Comparison of ENCODE assay signal across 9 cellular contexts in the genomic region with DNA sequence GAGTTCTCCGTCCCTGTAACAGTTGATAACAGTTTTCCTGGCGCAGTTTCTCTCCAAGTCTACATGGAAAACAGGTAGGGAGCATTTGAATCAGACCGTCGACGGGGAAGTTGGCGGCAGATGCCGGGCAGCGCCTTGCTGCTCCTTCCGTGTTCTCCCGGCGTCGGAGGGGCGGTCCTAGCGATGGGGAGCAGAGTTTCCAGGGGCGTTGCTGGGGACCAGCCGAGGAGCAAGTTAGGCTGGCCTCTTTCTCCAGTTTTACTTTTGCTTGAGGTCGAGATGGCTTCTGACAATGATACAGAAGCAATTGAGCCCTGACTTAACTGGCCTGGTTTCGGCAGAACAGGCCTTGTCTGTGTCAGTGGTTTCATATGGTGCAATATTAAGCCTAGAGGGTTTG. TPM values are rescaled to one million over a fixed set of nuclear protein-coding genes. Genes with fewer than 3 reads are reported as not detected.
DNase-seq lines count a peak whose midpoint lies in the region; ATAC-seq and TF ChIP-seq lines count a peak whose summit lies in the region.
"Not testable (repeated sequence)": the region's sequence is repeated elsewhere in the genome, so short reads cannot be mapped to it uniquely, and the experiment has no call there.
"Had no signal": no experiment of that assay in that cellular context is flagged by ENCODE, and none has a peak within 500 bp of the region (broad histone marks: within the 10 kb centered on the region; RNA-seq: fewer than 3 reads in every experiment).

No MANE protein-coding gene starts in this region.

- POLR2A ChIA-PET in PC-9 (lab: Charles Lee; ENCODE audit: unreplicated experiment); naive thymus-derived CD4-positive, alpha-beta T cell (lab: Charles Lee): not testable (repeated sequence)

- H3K4me2 ChIP-seq in PC-9, result peak overlapping the region; percentile 72; the same call in 1 of the 2 replicates

- not testable (repeated sequence) for H3K9me2 ChIP-seq in PC-9 (ENCODE audit: insufficient read depth)

- H4K20me1 ChIP-seq in PC-9 (ENCODE audit: insufficient read depth), result not testable (repeated sequence)

- H3K79me2 ChIP-seq in PC-9 (ENCODE audit: low read depth), result peaks cover 31% of the 10 kb centered on the region

- TF ChIP-seq POLR2A in testis (IDR thresholded peaks at IDR 0.05), result not testable (repeated sequence)

- not testable (repeated sequence) for H3K9me3 Mint-ChIP-seq in activated naive CD4-positive, alpha-beta T cell treated with anti-CD3 and anti-CD28 coated beads, Interleukin-2, amount 50 U/mL, for 24 hours; naive thymus-derived CD4-positive, alpha-beta T cell

- CTCF ChIA-PET in PC-9 (lab: Charles Lee); naive thymus-derived CD4-positive, alpha-beta T cell (lab: Charles Lee): not testable (repeated sequence)

- H3K27ac ChIP-seq in PC-9, testis: not testable (repeated sequence)
- H3K27ac ChIP-seq in naive thymus-derived CD4-positive, alpha-beta T cell (ENCODE audit: low read depth, low read length), result peak overlapping the region; percentile 61

- intact Hi-C loops in PC-9 (cut with micrococcal nuclease; ENCODE audit: unreplicated experiment); testis (cut with DNase I; ENCODE audit: low total_unique reads): not testable (repeated sequence)
- intact Hi-C loops in naive thymus-derived CD4-positive, alpha-beta T cell (cut with micrococcal nuclease), result loop anchor here (2.0 to 10.0 kb wide), 2 partner anchors 208 to 210 kb away; no protein-coding TSS in a partner anchor

- not testable (repeated sequence) for TF ChIP-seq CTCF in PC-9 (conservative IDR thresholded peaks at IDR 0.05); fibroblast of pulmonary artery (IDR thresholded peaks at IDR 0.05; ENCODE audit: low read length, missing control alignments); testis (IDR thresholded peaks at IDR 0.05)

- H3F3A ChIP-seq in PC-9 (ENCODE audit: insufficient read depth, low read depth), result not testable (repeated sequence)

- peak overlapping the region; percentile 88 for H3K27ac Mint-ChIP-seq in activated naive CD4-positive, alpha-beta T cell treated with anti-CD3 and anti-CD28 coated beads, Interleukin-2, amount 50 U/mL, for 24 hours
- H3K27ac Mint-ChIP-seq in naive thymus-derived CD4-positive, alpha-beta T cell, result peak overlapping the region; percentile 59 to 93 (median 84)

- H3K4me3 ChIP-seq in PC-9 (peak overlapping the region; percentile 63; the same call in 1 of the 2 replicates), fibroblast of pulmonary artery (replicated peaks; ENCODE audit: low read depth, low read length) (peak overlapping the region; percentile 57), testis (peak overlapping the region; percentile 56 to 61)
- not testable (repeated sequence) for H3K4me3 ChIP-seq in naive thymus-derived CD4-positive, alpha-beta T cell (ENCODE audit: low read length)

- WGBS in testis, 2 donors, result 0% methylated on average over 2 to 17 of the region's 18 CpGs

- H3K27me3 ChIP-seq in PC-9 (ENCODE audit: insufficient read depth, low read depth); naive thymus-derived CD4-positive, alpha-beta T cell (ENCODE audit: control insufficient read depth in 2 of 2, insufficient read depth in 2 of 2, low read length in 2 of 2); testis: not testable (repeated sequence)

- H3K36me3 Mint-ChIP-seq in activated naive CD4-positive, alpha-beta T cell treated with anti-CD3 and anti-CD28 coated beads, Interleukin-2, amount 50 U/mL, for 24 hours; naive thymus-derived CD4-positive, alpha-beta T cell: not testable (repeated sequence)

- ATAC-seq in GM21515 (IDR thresholded peaks at IDR 0.05; ENCODE audit: unreplicated experiment), result peak; percentile 61
- ATAC-seq in HG03175 (IDR thresholded peaks at IDR 0.05; ENCODE audit: unreplicated experiment), result peak; percentile 62
- peak; percentile 8 for ATAC-seq in naive thymus-derived CD4-positive, alpha-beta T cell

- H3K4me1 Mint-ChIP-seq in activated naive CD4-positive, alpha-beta T cell treated with anti-CD3 and anti-CD28 coated beads, Interleukin-2, amount 50 U/mL, for 24 hours, result not testable (repeated sequence)
- H3K4me1 Mint-ChIP-seq in naive thymus-derived CD4-positive, alpha-beta T cell, result peaks cover 0 to 20% (median 9%) of the 10 kb centered on the region in 7 donors

- not testable (repeated sequence) for H2AFZ ChIP-seq in PC-9

- not testable (repeated sequence) for BruUV-seq in PC-9 (replicated peaks; lab: Mats Ljungman, UMichigan)

- H3K9ac ChIP-seq in ES-I3 (ENCODE audit: low read depth, low read length), result peak overlapping the region; percentile 47; the same call in 1 of the 2 replicates

- DNase-seq in PC-9 (peak in 1 of 2 experiments; percentile 28), fibroblast of pulmonary artery (ENCODE audit: low read depth) (peak; percentile 8)
- DNase-seq in naive thymus-derived CD4-positive, alpha-beta T cell, result peak in 1 of 9 donors; percentile 11
- not testable (repeated sequence) for DNase-seq in testis

- not testable (repeated sequence) for H3K36me3 ChIP-seq in ES-I3 (ENCODE audit: insufficient read depth, low read length); PC-9 (ENCODE audit: low read depth); naive thymus-derived CD4-positive, alpha-beta T cell (ENCODE audit: control insufficient read depth in 2 of 3, insufficient read depth in 3 of 3, low read length in 3 of 3); testis (ENCODE audit: low read depth, missing control alignments)

- not testable (repeated sequence) for H3K27me3 Mint-ChIP-seq in activated naive CD4-positive, alpha-beta T cell treated with anti-CD3 and anti-CD28 coated beads, Interleukin-2, amount 50 U/mL, for 24 hours; naive thymus-derived CD4-positive, alpha-beta T cell

- H3K9me3 ChIP-seq in ES-I3 (ENCODE audit: control insufficient read depth, insufficient read depth, low read length); PC-9 (ENCODE audit: insufficient read depth, low read depth); naive thymus-derived CD4-positive, alpha-beta T cell (ENCODE audit: control insufficient read depth in 2 of 3, low read length in 3 of 3); testis: not testable (repeated sequence)

- not testable (repeated sequence) for H3K4me1 ChIP-seq in ES-I3 (ENCODE audit: insufficient read depth, low read length); PC-9 (replicated peaks; ENCODE audit: insufficient read depth); naive thymus-derived CD4-positive, alpha-beta T cell (ENCODE audit: control insufficient read depth in 2 of 2, insufficient read depth in 2 of 2, low read length in 2 of 2); testis

- peak overlapping the region; percentile 91 for H3K4me3 Mint-ChIP-seq in activated naive CD4-positive, alpha-beta T cell treated with anti-CD3 and anti-CD28 coated beads, Interleukin-2, amount 50 U/mL, for 24 hours
- H3K4me3 Mint-ChIP-seq in naive thymus-derived CD4-positive, alpha-beta T cell, result peak overlapping the region; percentile 83 to 91 (median 87)

RNA-seq across cellular contexts. Expression of a gene that starts 46.7 kb away (rescaled TPM):
- total RNA-seq in PC-9 (2021) (0.15 TPM in 1 of 2 replicates, not detected in the other), testis (1 to 10 TPM; 1.1 to 3.9 TPM)
- not detected for total RNA-seq in naive thymus-derived CD4-positive, alpha-beta T cell
- not detected for polyA plus RNA-seq in naive thymus-derived CD4-positive, alpha-beta T cell
- polyA plus RNA-seq in testis (ENCODE audit: insufficient read depth, low read depth, low replicate concordance), result 2.1 TPM
- total RNA-seq: T-helper 1 cell treated with Interleukin-12 subunit alpha and Interleukin-12 subunit beta and Interleukin-4 antibody, amounts not matched to agents 30 ng/mL and 1 ng/mL, for 36 hours had no signal

Comparison
In these comparisons a context has a peak if more than half of its experiments do, and no peak if none do; other contexts are left out.
1. ATAC-seq: peak in every context shown above with its lines; median percentile 62 in HG03175; 61 in GM21515; 8 in naive thymus-derived CD4-positive, alpha-beta T cell.